Comparison of ENCODE assay signal across 17 cellular contexts in genomic region chr7:107007892-107008287, GRCh38. TPM values are rescaled to one million over a fixed set of nuclear protein-coding genes. Genes with fewer than 3 reads are reported as not detected.
DNase-seq lines count a peak whose midpoint lies in the region; ATAC-seq, FAIRE-seq and TF ChIP-seq lines count a peak whose summit lies in the region.
"Had no signal": no experiment of that assay in that cellular context is flagged by ENCODE, and none has a peak within 500 bp of the region (broad histone marks: within the 10 kb centered on the region; RNA-seq: fewer than 3 reads in every experiment).

No MANE protein-coding gene starts in this region.

- intact Hi-C loops in Right ventricle myocardium superior (cut with DNase I), result no loop called here
- intact Hi-C loops in Right ventricle myocardium inferior (cut with DNase I), result no loop called here

- no peak overlapping the region for H3K4ac ChIP-seq in trophoblast cell (ENCODE audit: low read depth, low read length)

- H2BK12ac ChIP-seq in trophoblast cell (ENCODE audit: low read length), result no peak overlapping the region

- no peak overlapping the region for H2BK5ac ChIP-seq in trophoblast cell (ENCODE audit: low read depth, low read length, poor library complexity)

- no peak overlapping the region for H3K23ac ChIP-seq in trophoblast cell (ENCODE audit: low read length)

- H3K4me3 ChIP-seq in fibroblast of mammary gland (ENCODE audit: control insufficient read depth, low read depth, low read length) (no peak overlapping the region), right atrium auricular region (no peak overlapping the region), trophoblast cell (ENCODE audit: low read depth, low read length) (no peak overlapping the region)
- H3K4me3 ChIP-seq: GM12878 had no signal

- H3K27me3 ChIP-seq in right atrium auricular region, result no peaks in the 10 kb centered on the region
- no peaks in the 10 kb centered on the region for H3K27me3 ChIP-seq in trophoblast cell (ENCODE audit: insufficient read depth, low read length)

- no peak overlapping the region for H3K9ac ChIP-seq in trophoblast cell (ENCODE audit: low read length)

- no peak overlapping the region for H4K91ac ChIP-seq in trophoblast cell (ENCODE audit: low read depth, low read length)

- no CpG with 5 or more reads among the region's 2 CpGs for WGBS in trophoblast cell (ENCODE audit: extremely low coverage, insufficient coverage, insufficient read length)

- H2BK120ac ChIP-seq in trophoblast cell (ENCODE audit: insufficient read depth, low read length, poor library complexity), result no peak overlapping the region

- H2AFZ ChIP-seq in trophoblast cell (ENCODE audit: insufficient read depth, low read length, poor library complexity), result no peak overlapping the region

- H2AK5ac ChIP-seq in trophoblast cell (ENCODE audit: low read length), result no peak overlapping the region

- no peak overlapping the region for H4K12ac ChIP-seq in trophoblast cell (ENCODE audit: low read depth, low read length)

- H3K18ac ChIP-seq in trophoblast cell (ENCODE audit: low read length), result no peak overlapping the region

- H3K4me1 ChIP-seq in right atrium auricular region (peaks cover 0 to 26% of the 10 kb centered on the region in 2 donors), trophoblast cell (ENCODE audit: control insufficient read depth in 1 of 2, insufficient read depth in 2 of 2, low read length in 2 of 2) (peaks cover 0 to 3% of the 10 kb centered on the region in 2 experiments)
- H3K4me1 ChIP-seq: Caco-2 had no signal

- no peaks in the 10 kb centered on the region for H3K79me2 ChIP-seq in trophoblast cell (ENCODE audit: control insufficient read depth, insufficient read depth, low read length, poor library complexity)

- H3K36me3 ChIP-seq in right atrium auricular region (no peaks in the 10 kb centered on the region), trophoblast cell (ENCODE audit: control insufficient read depth in 1 of 2, insufficient read depth in 2 of 2, low read length in 2 of 2) (no peaks in the 10 kb centered on the region)

- ATAC-seq in Right ventricle myocardium superior (ENCODE audit: poor library complexity) (peak; percentile 20), Right ventricle myocardium inferior (no peak), HG03139 (IDR thresholded peaks at IDR 0.05; ENCODE audit: unreplicated experiment) (no peak)
- ATAC-seq: CD8-positive, alpha-beta T cell; GM12878; HCT116 had no signal

- peak overlapping the region; percentile 39 to 88 for H3K27ac ChIP-seq in right atrium auricular region
- H3K27ac ChIP-seq in trophoblast cell (ENCODE audit: low read depth, low read length), result no peak overlapping the region
- H3K27ac ChIP-seq: 22Rv1 had no signal

- H3K4me2 ChIP-seq in trophoblast cell (ENCODE audit: low read length), result no peak overlapping the region

- DNase-seq in Right ventricle myocardium superior, result no peak
- no peak for DNase-seq in Right ventricle myocardium inferior (ENCODE audit: missing footprints)
- DNase-seq in fibroblast of mammary gland (ENCODE audit: low read depth), result peak; percentile 3
- DNase-seq in right atrium auricular region (ENCODE audit: low spot score), result no peak
- peak; percentile 87 to 95 for DNase-seq in trophoblast cell
- DNase-seq in urothelium cell line (ENCODE audit: low spot score), result no peak
- DNase-seq in dermis blood vessel endothelial cell, result no peak
- DNase-seq: Caco-2; CD8-positive, alpha-beta T cell; DMS53 had no signal

- TF ChIP-seq CTCF in fibroblast of mammary gland (conservative IDR thresholded peaks at IDR 0.05; ENCODE audit: control insufficient read depth, insufficient read depth, low read depth, low read length), result no peak
- no peak for TF ChIP-seq CTCF in right atrium auricular region (IDR thresholded peaks at IDR 0.05)

- no peak overlapping the region for H4K8ac ChIP-seq in trophoblast cell (ENCODE audit: low read depth, low read length)

- H3K79me1 ChIP-seq in trophoblast cell (ENCODE audit: low read length), result no peaks in the 10 kb centered on the region

- no peaks in the 10 kb centered on the region for H3K9me3 ChIP-seq in right atrium auricular region
- no peaks in the 10 kb centered on the region for H3K9me3 ChIP-seq in trophoblast cell (ENCODE audit: insufficient read depth, low read depth, low read length)
- H3K9me3 ChIP-seq: Caco-2 had no signal

- no peak overlapping the region for H3K14ac ChIP-seq in trophoblast cell (ENCODE audit: low read length)

- FAIRE-seq in urothelium cell line (lab: Jason Lieb, UNC), result no peak
- FAIRE-seq: GM12878, GM18507, H54 had no signal

RNA-seq across cellular contexts. Expression of gene PRKAR2B, which starts 36.6 kb away (rescaled TPM):
- 16.3 TPM for total RNA-seq in Right ventricle myocardium superior
- 23.2 TPM for total RNA-seq in Right ventricle myocardium inferior
- 10 to 100 TPM; 30.1 to 30.4 TPM for total RNA-seq in right atrium auricular region
- polyA plus RNA-seq in trophoblast cell (2013), result 9.0 and 9.1 TPM in 2 replicates
- total RNA-seq in dermis blood vessel endothelial cell, result 38.5 and 57.2 TPM in 2 replicates
- total RNA-seq: HT-29 had no signal

Comparison
In these comparisons a context has a peak if more than half of its experiments do, and no peak if none do; other contexts are left out.
1. DNase-seq: peak in fibroblast of mammary gland (single experiment) and trophoblast cell (2 of 2); none in Right ventricle myocardium superior (single experiment), Right ventricle myocardium inferior (single experiment), right atrium auricular region (single experiment), urothelium cell line (single experiment) and dermis blood vessel endothelial cell (single experiment).